ENCODE assay signal across 17 cellular contexts in genomic region chr13:100734194-100734720, GRCh38. TPM values are rescaled to one million over a fixed set of nuclear protein-coding genes. Genes with fewer than 3 reads are reported as not detected.
A peak's percentile ranks its signal among the peaks of the same experiment; 100 is the strongest.
DNase-seq lines count a peak whose midpoint lies in the region; ATAC-seq, FAIRE-seq and TF ChIP-seq lines count a peak whose summit lies in the region.
"Had no signal": no experiment of that assay in that cellular context is flagged by ENCODE, and none has a peak within 500 bp of the region (broad histone marks: within the 10 kb centered on the region; RNA-seq: fewer than 3 reads in every experiment).

No MANE protein-coding gene starts in this region.

- H3K79me2 ChIP-seq in PC-3 (ENCODE audit: low read length) (no peaks in the 10 kb centered on the region), HepG2 (ENCODE audit: insufficient read depth, low read length) (no peaks in the 10 kb centered on the region), H9 (ENCODE audit: insufficient read depth, low read length) (no peaks in the 10 kb centered on the region)

- H3K9me3 Mint-ChIP-seq in activated CD4-positive, alpha-beta T cell treated with anti-CD3 and anti-CD28 coated beads, Interleukin-2, amount 10 ng/mL, durations not matched to agents 7 days and 5 days, result peaks cover 5% of the 10 kb centered on the region
- H3K9me3 Mint-ChIP-seq in H9, result peaks cover 6 to 16% of the 10 kb centered on the region in 2 experiments

- H3K4me1 Mint-ChIP-seq in activated CD4-positive, alpha-beta T cell treated with anti-CD3 and anti-CD28 coated beads, Interleukin-2, amount 10 ng/mL, durations not matched to agents 7 days and 5 days, result no peaks in the 10 kb centered on the region
- H3K4me1 Mint-ChIP-seq in H9, result peaks cover 0 to 2% of the 10 kb centered on the region in 2 experiments; a peak in 2 of 4 replicates
- H3K4me1 Mint-ChIP-seq: B cell; CD4-positive, CD25-positive, alpha-beta regulatory T cell had no signal

- H3K4me2 ChIP-seq in PC-3 (ENCODE audit: low read length) (no peak overlapping the region), HepG2 (ENCODE audit: low read depth, low read length) (peak overlapping the region; percentile 65), H9 (ENCODE audit: insufficient read depth, insufficient read length, low read length) (no peak overlapping the region)

- TF ChIP-seq CTCF in PC-3 (conservative IDR thresholded peaks at IDR 0.05; ENCODE audit: low read depth, low read length) (no peak), HepG2 (CRISPR knock-in tag; IDR thresholded peaks at IDR 0.05) (peak; percentile 6; the same call in 1 of the 2 replicates), H9 (conservative IDR thresholded peaks at IDR 0.05) (no peak)

- no peak for TF ChIP-seq POLR2A in HepG2 (IDR thresholded peaks at IDR 0.05; ENCODE audit: insufficient read depth in 1 of 2, low read depth in 2 of 2, low read length in 2 of 2)

- no peak overlapping the region for H4K91ac ChIP-seq in H9 (ENCODE audit: insufficient read length, low read depth, low read length)

- BruUV-seq in PC-3 (replicated peaks; lab: Mats Ljungman, UMichigan) (no TSS peak), HepG2 (replicated peaks; lab: Mats Ljungman, UMichigan) (no TSS peak)

- peak; percentile 79 for FAIRE-seq in HepG2 (lab: Jason Lieb, UNC)
- FAIRE-seq: GM12892 had no signal

- H2AK5ac ChIP-seq in H9 (ENCODE audit: insufficient read length, low read length), result no peak overlapping the region

- H3K9me3 ChIP-seq in PC-3 (ENCODE audit: low read length), result no peaks in the 10 kb centered on the region
- H3K9me3 ChIP-seq in HepG2 (ENCODE audit: low read length), result 0 out of 2 replicates have a peak, but pooled peaks cover 8% of the 10 kb centered on the region
- H3K9me3 ChIP-seq in H9 (ENCODE audit: control insufficient read depth, low read depth, low read length), result no peaks in the 10 kb centered on the region

- CTCF ChIA-PET in PC-3 (lab: Charles Lee) (no interaction called here), HepG2 (lab: Yijun Ruan, JAX; ENCODE audit: low intra/inter-chr PET ratio, low total read pairs) (no interaction called here)
- CTCF ChIA-PET in activated CD4-positive, alpha-beta T cell treated with anti-CD3 and anti-CD28 coated beads, Interleukin-2, amount 10 ng/mL, durations not matched to agents 7 days and 5 days (lab: Charles Lee), result no interaction called here

- H3K27ac ChIP-seq in PC-3 (ENCODE audit: low read length), result no peak overlapping the region
- peak overlapping the region; percentile 94 for H3K27ac ChIP-seq in HepG2 (ENCODE audit: extremely low read length, insufficient read depth, low read length)
- H3K27ac ChIP-seq in H9 (ENCODE audit: insufficient read length, low read depth, low read length), result no peak overlapping the region

- no peak overlapping the region for H2BK15ac ChIP-seq in H9 (ENCODE audit: low read depth, low read length)

- H3K23ac ChIP-seq in H9 (ENCODE audit: insufficient read length, low read depth, low read length), result no peak overlapping the region

- intact Hi-C loops in PC-3 (cut with micrococcal nuclease), result no loop called here
- intact Hi-C loops in HepG2 (cut with micrococcal nuclease; ENCODE audit: unreplicated experiment), result loop anchor here (1.0 kb wide), 3 partner anchors 12 to 74 kb away; partner anchors contain the start of gene TMTC4

- no peak overlapping the region for H2BK20ac ChIP-seq in H9 (ENCODE audit: low read depth, low read length, poor library complexity, severe bottlenecking)

- H3K18ac ChIP-seq in H9 (ENCODE audit: insufficient read length, low read depth, low read length), result no peak overlapping the region

- no peaks in the 10 kb centered on the region for H3K79me1 ChIP-seq in H9 (ENCODE audit: insufficient read depth, low read depth, low read length, poor library complexity, severe bottlenecking)

- no peak overlapping the region for H3K56ac ChIP-seq in H9 (ENCODE audit: insufficient read length, low read depth, low read length)

- no peaks in the 10 kb centered on the region for H3K23me2 ChIP-seq in H9 (ENCODE audit: insufficient read length, low read depth, low read length, poor library complexity, severe bottlenecking)

- no peak overlapping the region for H3K27ac Mint-ChIP-seq in activated CD4-positive, alpha-beta T cell treated with anti-CD3 and anti-CD28 coated beads, Interleukin-2, amount 10 ng/mL, durations not matched to agents 7 days and 5 days
- H3K27ac Mint-ChIP-seq in H9, result no peak overlapping the region
- H3K27ac Mint-ChIP-seq: B cell; CD4-positive, CD25-positive, alpha-beta regulatory T cell had no signal

- H4K8ac ChIP-seq in H9 (replicated peaks; ENCODE audit: insufficient read length, low read depth, low read length), result no peak overlapping the region

- H2BK120ac ChIP-seq in H9 (ENCODE audit: low read depth, low read length, poor library complexity, severe bottlenecking), result no peak overlapping the region

- H3K4me3 ChIP-seq in PC-3 (ENCODE audit: low read length) (no peak overlapping the region), HepG2 (replicated peaks in 1 of 3; ENCODE audit: insufficient read depth in 1 of 3, low read depth in 2 of 3, low read length in 3 of 3) (peak overlapping the region in 1 of 3 experiments; percentile 6; a peak in 1 of 6 replicates)

- H2BK5ac ChIP-seq in H9 (ENCODE audit: insufficient read length, low read length), result no peak overlapping the region

- H3K4me3 Mint-ChIP-seq in activated CD4-positive, alpha-beta T cell treated with anti-CD3 and anti-CD28 coated beads, Interleukin-2, amount 10 ng/mL, durations not matched to agents 7 days and 5 days, result no peak overlapping the region
- no peak overlapping the region for H3K4me3 Mint-ChIP-seq in H9
- H3K4me3 Mint-ChIP-seq: B cell; CD4-positive, CD25-positive, alpha-beta regulatory T cell had no signal

- WGBS in HepG2 (ENCODE audit: low lambda C conversion rate), result 0% methylated on average over 1 of the region's 1 CpG
- no CpG with 5 or more reads among the region's 1 CpG for WGBS in H9 (ENCODE audit: extremely low coverage, insufficient read length, low lambda C conversion rate)

- no peak overlapping the region for H3T11ph ChIP-seq in H9 (ENCODE audit: low read length)

- H3K27me3 ChIP-seq in PC-3 (ENCODE audit: low read length), result no peaks in the 10 kb centered on the region
- H3K27me3 ChIP-seq in HepG2 (ENCODE audit: control insufficient read depth in 1 of 2, insufficient read depth in 2 of 2, low read length in 2 of 2), result no peaks in the 10 kb centered on the region
- H3K27me3 ChIP-seq in H9 (ENCODE audit: insufficient read depth, low read length), result no peaks in the 10 kb centered on the region

- H4K20me1 ChIP-seq in PC-3 (ENCODE audit: low read length) (no peaks in the 10 kb centered on the region), HepG2 (ENCODE audit: insufficient read depth, low read length) (no peaks in the 10 kb centered on the region), H9 (ENCODE audit: control insufficient read depth, insufficient read depth, insufficient read length) (no peaks in the 10 kb centered on the region)

- no peak overlapping the region for H4K5ac ChIP-seq in H9 (ENCODE audit: insufficient read length, low read depth, low read length)

- no peak overlapping the region for H3K4ac ChIP-seq in H9 (ENCODE audit: low read depth, low read length)

- POLR2A ChIA-PET in PC-3 (lab: Charles Lee; ENCODE audit: unreplicated experiment), result no interaction called here
- POLR2A ChIA-PET in HepG2 (lab: Yijun Ruan, JAX), result interaction anchor here (1.0 to 1.1 kb wide), 3 partner anchors 10 to 60 kb away, joined by 4 to 7 read pairs (median 6); partner anchors contain the start of gene TMTC4
- POLR2A ChIA-PET in activated CD4-positive, alpha-beta T cell treated with anti-CD3 and anti-CD28 coated beads, Interleukin-2, amount 10 ng/mL, durations not matched to agents 7 days and 5 days (lab: Charles Lee), result no interaction called here

- no peak for ATAC-seq in PC-3
- peak; percentile 99 for ATAC-seq in HepG2
- ATAC-seq in HG02798 (IDR thresholded peaks at IDR 0.05; ENCODE audit: poor library complexity, unreplicated experiment), result no peak

- no peak overlapping the region for H3K9ac ChIP-seq in PC-3 (ENCODE audit: low read length)
- peak overlapping the region; percentile 53; the same call in 1 of the 2 replicates for H3K9ac ChIP-seq in HepG2 (ENCODE audit: insufficient read depth, low read depth, low read length)
- no peak overlapping the region for H3K9ac ChIP-seq in H9 (ENCODE audit: extremely low read depth, insufficient read length, low read length)

- in situ Hi-C loops in HepG2 (cut with HindIII; ENCODE audit: extremely low pct_ligation_motif_present, low pct_unique_long_range_greater_than_20kb), result no loop called here

- H2AFZ ChIP-seq in PC-3 (ENCODE audit: low read length), result no peak overlapping the region
- no peak overlapping the region for H2AFZ ChIP-seq in HepG2 (ENCODE audit: low read length)
- H2AFZ ChIP-seq in H9 (ENCODE audit: low read length), result no peak overlapping the region

- peaks cover 12% of the 10 kb centered on the region for H3K27me3 Mint-ChIP-seq in activated CD4-positive, alpha-beta T cell treated with anti-CD3 and anti-CD28 coated beads, Interleukin-2, amount 10 ng/mL, durations not matched to agents 7 days and 5 days
- H3K27me3 Mint-ChIP-seq in H9 (ENCODE audit: low read depth), result no peaks in the 10 kb centered on the region; the same call in 1 of the 2 replicates
- H3K27me3 Mint-ChIP-seq: B cell had no signal

- H3K36me3 ChIP-seq in PC-3 (ENCODE audit: low read depth, low read length) (no peaks in the 10 kb centered on the region), HepG2 (replicated peaks in 1 of 2; ENCODE audit: control insufficient read depth in 1 of 2, insufficient read depth in 2 of 2, low read length in 2 of 2) (no peaks in the 10 kb centered on the region)

- no peaks in the 10 kb centered on the region for H3K4me1 ChIP-seq in PC-3 (ENCODE audit: insufficient read depth, low read length)
- H3K4me1 ChIP-seq in HepG2 (ENCODE audit: insufficient read depth, low read length), result peaks cover 49% of the 10 kb centered on the region
- no peaks in the 10 kb centered on the region for H3K4me1 ChIP-seq in H9 (ENCODE audit: insufficient read depth, low read length)

- H3F3A ChIP-seq in PC-3 (ENCODE audit: low read length, unreplicated experiment), result no peaks in the 10 kb centered on the region

- H3K14ac ChIP-seq in H9 (ENCODE audit: insufficient read depth, low read length), result no peak overlapping the region

- peak; percentile 22; the same call in 1 of the 2 replicates for TF ChIP-seq RAD21 in HepG2 (CRISPR knock-in tag; IDR thresholded peaks at IDR 0.05)

- H2BK12ac ChIP-seq in H9 (ENCODE audit: insufficient read length, low read depth, low read length), result no peak overlapping the region

- DNase-seq in NCI-H146 (lab: John Stamatoyannopoulos, UW), result peak; percentile 18
- no peak for DNase-seq in NCI-H146 treated with DMSO at 0.1 percent for 48 hours (lab: John Stamatoyannopoulos, UW; ENCODE audit: unreplicated experiment)
- peak; percentile 43 for DNase-seq in PC-3
- peak; percentile 97 for DNase-seq in HepG2 (ENCODE audit: low spot score)
- no peak for DNase-seq in activated CD4-positive, alpha-beta T cell treated with anti-CD3 and anti-CD28 coated beads, Interleukin-2, amount 10 ng/mL, durations not matched to agents 7 days and 5 days
- DNase-seq in H9, result no peak
- no peak for DNase-seq in GDM1 (lab: John Stamatoyannopoulos, UW)
- DNase-seq: 8988T; CD4-positive, CD25-positive, alpha-beta regulatory T cell; COR-L47; EL; NCI-H1092 treated with DMSO at 0.1 percent for 48 hours; NCI-H1694; NCI-H2081 treated with DMSO at 0.1 percent for 48 hours had no signal

- TF ChIP-seq EP300 in HepG2 (IDR thresholded peaks at IDR 0.05; ENCODE audit: low read depth in 2 of 2, low read length in 2 of 2), result peak; percentile 62 to 99; a peak in 3 of 4 replicates
- TF ChIP-seq EP300 in HepG2 (CRISPR knock-in tag; IDR thresholded peaks at IDR 0.05; ENCODE audit: borderline replicate concordance), result peak; percentile 94

- H3K9me2 ChIP-seq in PC-3 (replicated peaks; ENCODE audit: low read length), result no peaks in the 10 kb centered on the region

- H3K36me3 Mint-ChIP-seq in activated CD4-positive, alpha-beta T cell treated with anti-CD3 and anti-CD28 coated beads, Interleukin-2, amount 10 ng/mL, durations not matched to agents 7 days and 5 days (ENCODE audit: low read depth), result no peaks in the 10 kb centered on the region
- H3K36me3 Mint-ChIP-seq in H9 (ENCODE audit: insufficient read depth in 1 of 3, low read depth in 3 of 3), result peaks cover 0 to 8% (median 3%) of the 10 kb centered on the region in 3 experiments; a peak in 4 of 7 replicates
- H3K36me3 Mint-ChIP-seq: CD4-positive, CD25-positive, alpha-beta regulatory T cell had no signal

RNA-seq across cellular contexts. Expression of gene TMTC4, which starts 59.7 kb away (rescaled TPM):
- 6.3 and 15.1 TPM in 2 replicates for total RNA-seq in PC-3 (2014; rRNA removed)
- total RNA-seq in HepG2 (2016; rRNA removed; fragmentation: Illumina TruSeq; extraction: Trizol), result 16.2 and 22.6 TPM in 2 replicates
- 8.7 and 10.1 TPM in 2 replicates for total RNA-seq in HepG2 (2016; cell fraction: cytosol; rRNA removed; fragmentation: Illumina TruSeq; extraction: Trizol; ENCODE audit: low read depth)
- total RNA-seq in HepG2 (2016; cell fraction: insoluble cytoplasmic fraction; rRNA removed; fragmentation: Illumina TruSeq; extraction: Trizol), result 16.0 and 25.1 TPM in 2 replicates
- 20.3 and 21.0 TPM in 2 replicates for total RNA-seq in HepG2 (2016; cell fraction: membrane; rRNA removed; fragmentation: Illumina TruSeq; extraction: Trizol)
- total RNA-seq in HepG2 (2016; cell fraction: nucleus; rRNA removed; fragmentation: Illumina TruSeq; extraction: Trizol), result 30.2 and 35.0 TPM in 2 replicates
- 14.4 and 16.0 TPM in 2 replicates for polyA plus RNA-seq in HepG2 (2011; rRNA removed)
- 13.7 and 14.9 TPM in 2 replicates for polyA plus RNA-seq in HepG2 (2011; cell fraction: cytosol; rRNA removed)
- polyA plus RNA-seq in HepG2 (2011; cell fraction: nucleus; rRNA removed), result 35.7 and 38.1 TPM in 2 replicates
- 14.3 and 16.3 TPM in 2 replicates for polyA plus RNA-seq in HepG2 (2012)
- polyA plus RNA-seq in HepG2 (2016; cell fraction: cytosol; fragmentation: Illumina TruSeq; extraction: Trizol; ENCODE audit: low read depth), result 6.3 and 7.8 TPM in 2 replicates
- polyA plus RNA-seq in HepG2 (2016; cell fraction: insoluble cytoplasmic fraction; fragmentation: Illumina TruSeq; extraction: Trizol; ENCODE audit: low read depth), result 11.4 and 13.2 TPM in 2 replicates
- polyA plus RNA-seq in HepG2 (2016; cell fraction: membrane; fragmentation: Illumina TruSeq; extraction: Trizol; ENCODE audit: low read depth), result 12.5 and 12.8 TPM in 2 replicates
- polyA plus RNA-seq in HepG2 (2016; cell fraction: nucleus; fragmentation: Illumina TruSeq; extraction: Trizol; ENCODE audit: insufficient read depth, low read depth), result 30.9 and 32.8 TPM in 2 replicates
- 21.4 and 23.9 TPM in 2 replicates for polyA minus RNA-seq in HepG2 (2011; rRNA and poly(A)+ RNA removed; ENCODE audit: low replicate concordance)
- 13.1 and 14.7 TPM in 2 replicates for polyA minus RNA-seq in HepG2 (2011; cell fraction: cytosol; rRNA and poly(A)+ RNA removed)
- 33.5 and 38.2 TPM in 2 replicates for polyA minus RNA-seq in HepG2 (2011; cell fraction: nucleus; rRNA and poly(A)+ RNA removed)
- total RNA-seq in activated CD4-positive, alpha-beta T cell treated with anti-CD3 and anti-CD28 coated beads, Interleukin-2, amount 10 ng/mL, durations not matched to agents 7 days and 5 days, result 10 to 100 TPM; 27.1 to 28.4 TPM
- 27.3 and 28.1 TPM in 2 replicates for total RNA-seq in H9 (2021)

Comparison
In these comparisons a context has a peak if more than half of its experiments do, and no peak if none do; other contexts are left out.
1. DNase-seq: peak in NCI-H146 (single experiment), PC-3 (single experiment) and HepG2 (single experiment); none in NCI-H146 treated with DMSO at 0.1 percent for 48 hours (single experiment), activated CD4-positive, alpha-beta T cell treated with anti-CD3 and anti-CD28 coated beads, Interleukin-2, amount 10 ng/mL, durations not matched to agents 7 days and 5 days (single experiment), H9 (single experiment) and GDM1 (single experiment).